ENCODE assay signal across 8 cellular contexts in the genomic region with DNA sequence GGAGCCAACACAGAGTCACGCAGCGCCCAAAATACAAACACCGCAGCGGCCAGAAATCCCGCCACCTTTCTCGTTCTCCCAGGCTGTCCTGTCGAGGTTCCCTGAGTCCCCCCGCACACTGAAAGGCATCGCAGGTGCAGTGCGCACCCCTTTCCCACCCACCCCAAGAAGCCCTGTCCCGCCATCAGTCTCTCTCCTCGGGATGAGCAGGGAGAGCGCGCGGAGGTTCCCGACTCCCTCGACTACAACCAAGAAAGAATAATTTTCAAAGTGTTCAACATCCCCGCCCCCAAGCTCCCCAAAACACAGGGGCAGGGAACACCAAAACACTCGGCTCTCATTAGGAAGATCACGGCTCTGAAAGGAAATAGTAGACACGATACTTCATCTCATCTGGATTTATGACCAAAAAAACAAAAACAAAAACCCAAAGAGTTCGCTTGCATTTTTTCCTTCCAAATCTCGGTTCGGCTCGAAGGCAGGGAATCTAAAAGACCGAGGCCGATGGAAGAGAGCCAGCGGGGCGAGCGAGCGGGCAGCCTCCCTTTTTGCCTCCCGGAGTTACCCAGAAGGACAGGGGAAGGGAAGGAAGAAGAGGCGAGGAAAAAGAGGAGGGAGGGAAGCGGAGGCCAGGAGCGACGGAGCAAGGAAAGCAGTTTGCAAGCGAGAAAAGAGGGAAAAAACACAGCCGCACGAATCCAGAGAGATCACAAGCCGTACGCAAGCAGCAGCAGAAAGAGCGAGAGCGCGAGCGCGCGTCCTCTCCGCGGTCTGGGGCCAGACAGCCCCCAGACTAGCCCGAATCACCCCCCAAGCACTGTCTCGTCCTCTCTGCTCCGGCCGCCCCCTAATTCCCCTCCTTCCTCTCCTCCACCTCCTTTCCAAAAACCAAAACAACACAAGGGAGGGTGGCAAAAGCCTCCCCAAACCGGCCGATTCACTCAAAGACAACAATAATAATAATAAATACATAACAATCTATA. TPM values are rescaled to one million over a fixed set of nuclear protein-coding genes. Genes with fewer than 3 reads are reported as not detected.
DNase-seq lines count a peak whose midpoint lies in the region; ATAC-seq lines count a peak whose summit lies in the region.

No MANE protein-coding gene starts in this region.

- H2AFZ ChIP-seq in mesenchymal stem cell (ENCODE audit: low read depth, low read length): no peak overlapping the region

- H4K8ac ChIP-seq in mesenchymal stem cell (ENCODE audit: low read length): peak overlapping the region; percentile 96

- H3K18ac ChIP-seq in mesenchymal stem cell (ENCODE audit: low read depth in 1 of 2, low read length in 2 of 2): peak overlapping the region; percentile 87 to 88

- peak overlapping the region; percentile 90 for H3K9ac ChIP-seq in endocrine pancreas (ENCODE audit: control insufficient read depth, insufficient read depth, low read length)
- peak overlapping the region; percentile 100 for H3K9ac ChIP-seq in mesenchymal stem cell (ENCODE audit: low read length)

- peak overlapping the region; percentile 71 to 92 for H3K4ac ChIP-seq in mesenchymal stem cell (ENCODE audit: low read depth in 1 of 2, low read length in 2 of 2)

- H3K27me3 ChIP-seq in endocrine pancreas (ENCODE audit: control insufficient read depth, insufficient read depth, low read length) (no peaks in the 10 kb centered on the region), mesenchymal stem cell (ENCODE audit: control insufficient read depth in 1 of 2, insufficient read depth in 1 of 2, low read length in 2 of 2) (no peaks in the 10 kb centered on the region)

- H2BK120ac ChIP-seq in mesenchymal stem cell (ENCODE audit: low read depth, low read length): peak overlapping the region; percentile 21

- H3K36me3 ChIP-seq in endocrine pancreas (ENCODE audit: control insufficient read depth, insufficient read depth, low read length) (no peaks in the 10 kb centered on the region), mesenchymal stem cell (ENCODE audit: control insufficient read depth in 1 of 2, insufficient read depth in 2 of 2, low read depth in 1 of 2, low read length in 2 of 2) (no peaks in the 10 kb centered on the region)

- DNase-seq in EH (ENCODE audit: low read depth) (peak; percentile 66), NCI-H2107 treated with DMSO at 0.1 percent for 48 hours (lab: John Stamatoyannopoulos, UW; ENCODE audit: unreplicated experiment) (peak; percentile 69), mesenchymal stem cell (peak; percentile 69)
- DNase-seq in activated CD8-positive, alpha-beta memory T cell treated with anti-CD3 and anti-CD28 coated beads for 24 hours: peak; percentile 81
- peak; percentile 34 to 63 (median 46) for DNase-seq in stimulated activated naive CD4-positive, alpha-beta T cell (lab: John Stamatoyannopoulos, UW)

- peak overlapping the region; percentile 33 for H2BK5ac ChIP-seq in mesenchymal stem cell (ENCODE audit: low read depth, low read length, poor library complexity, severe bottlenecking)

- ATAC-seq in HG02571 (IDR thresholded peaks at IDR 0.05; ENCODE audit: unreplicated experiment) (no peak), HG03025 (IDR thresholded peaks at IDR 0.05; ENCODE audit: low FRiP score, unreplicated experiment) (no peak)

- H2AK5ac ChIP-seq in mesenchymal stem cell (ENCODE audit: low read length, severe bottlenecking): no peak overlapping the region

- H3K14ac ChIP-seq in mesenchymal stem cell (ENCODE audit: low read length in 2 of 2): peak overlapping the region; percentile 37 to 43

- peak overlapping the region in 1 of 2 experiments; percentile 90 for H3K23ac ChIP-seq in mesenchymal stem cell (ENCODE audit: low read length in 2 of 2)

- H3K4me3 ChIP-seq in endocrine pancreas (ENCODE audit: control insufficient read depth, insufficient read depth, low read length) (peak overlapping the region; percentile 80), mesenchymal stem cell (ENCODE audit: insufficient read depth in 1 of 2, low read depth in 1 of 2, low read length in 2 of 2) (peak overlapping the region; percentile 68 to 92)

- WGBS in mesenchymal stem cell: under 1% methylated on average over 53 of the region's 55 CpGs

- H3K9me3 ChIP-seq in endocrine pancreas (ENCODE audit: control insufficient read depth, low read length): no peaks in the 10 kb centered on the region
- H3K9me3 ChIP-seq in mesenchymal stem cell (ENCODE audit: control insufficient read depth, low read length): no peaks in the 10 kb centered on the region

- H2BK15ac ChIP-seq in mesenchymal stem cell (ENCODE audit: low read depth, poor library complexity, severe bottlenecking): peak overlapping the region; percentile 94

- H3K79me1 ChIP-seq in mesenchymal stem cell (replicated peaks; ENCODE audit: low read length, poor library complexity, severe bottlenecking): peaks cover 4% of the 10 kb centered on the region

- H3K4me1 ChIP-seq in endocrine pancreas (ENCODE audit: control insufficient read depth, insufficient read depth, low read length) (peaks cover 7% of the 10 kb centered on the region), mesenchymal stem cell (ENCODE audit: control insufficient read depth, insufficient read depth, low read depth, low read length) (peaks cover 10% of the 10 kb centered on the region)

- peak overlapping the region; percentile 96 for H4K91ac ChIP-seq in mesenchymal stem cell (ENCODE audit: low read length)

- peak overlapping the region; percentile 62 to 77 for H2BK12ac ChIP-seq in mesenchymal stem cell (ENCODE audit: low read length in 2 of 2)

- peak overlapping the region; percentile 75 for H3K4me2 ChIP-seq in mesenchymal stem cell (ENCODE audit: low read length, poor library complexity, severe bottlenecking)

- H3K27ac ChIP-seq in mesenchymal stem cell (ENCODE audit: low read length, poor library complexity, severe bottlenecking): peak overlapping the region; percentile 95

RNA-seq across cellular contexts. Expression of a gene that starts 0.8 kb away (rescaled TPM):
- 20.5 TPM for polyA plus RNA-seq in mesenchymal stem cell (2013, experiment 1 of 2)
- polyA plus RNA-seq in mesenchymal stem cell (2013, experiment 2 of 2): 18.5 TPM

RNA-seq across cellular contexts. Expression of a gene that starts 42.1 kb away (rescaled TPM):
- polyA plus RNA-seq in mesenchymal stem cell (2013, experiment 1 of 2): not detected
- polyA plus RNA-seq in mesenchymal stem cell (2013, experiment 2 of 2): not detected
